Comparison of ENCODE assay signal across 1 cellular context in genomic region chr19:19113040-19113541, GRCh38.
TF ChIP-seq lines count a peak whose summit lies in the region.

No MANE protein-coding gene starts in this region.

TF ChIP-seq in A549, 52 proteins besides CTCF, POLR2A, EP300 and RAD21 (continued from another document):
- TF ChIP-seq, protein P1, sequence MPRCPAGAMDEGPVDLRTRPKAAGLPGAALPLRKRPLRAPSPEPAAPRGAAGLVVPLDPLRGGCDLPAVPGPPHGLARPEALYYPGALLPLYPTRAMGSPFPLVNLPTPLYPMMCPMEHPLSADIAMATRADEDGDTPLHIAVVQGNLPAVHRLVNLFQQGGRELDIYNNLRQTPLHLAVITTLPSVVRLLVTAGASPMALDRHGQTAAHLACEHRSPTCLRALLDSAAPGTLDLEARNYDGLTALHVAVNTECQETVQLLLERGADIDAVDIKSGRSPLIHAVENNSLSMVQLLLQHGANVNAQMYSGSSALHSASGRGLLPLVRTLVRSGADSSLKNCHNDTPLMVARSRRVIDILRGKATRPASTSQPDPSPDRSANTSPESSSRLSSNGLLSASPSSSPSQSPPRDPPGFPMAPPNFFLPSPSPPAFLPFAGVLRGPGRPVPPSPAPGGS (IDR thresholded peaks at IDR 0.05) = no peak
- TF ChIP-seq HOXB5 (CRISPR knock-in tag; IDR thresholded peaks at IDR 0.05) (no peak), KDM5A (IDR thresholded peaks at IDR 0.05) (no peak), RFX5 (IDR thresholded peaks at IDR 0.05) (no peak), HOXA7 (CRISPR knock-in tag; IDR thresholded peaks at IDR 0.05) (no peak), CBX2 (IDR thresholded peaks at IDR 0.05; ENCODE audit: borderline replicate concordance, low read depth) (no peak), JUN (IDR thresholded peaks at IDR 0.05) (no peak), CEBPB (IDR thresholded peaks at IDR 0.05) (no peak), BHLHE40 (IDR thresholded peaks at IDR 0.05; ENCODE audit: low read depth, low read length) (no peak), HOXB13 (CRISPR knock-in tag; IDR thresholded peaks at IDR 0.05; ENCODE audit: low read depth) (no peak), TFCP2L1 (CRISPR knock-in tag; IDR thresholded peaks at IDR 0.05) (no peak)
- TF ChIP-seq, protein P2, sequence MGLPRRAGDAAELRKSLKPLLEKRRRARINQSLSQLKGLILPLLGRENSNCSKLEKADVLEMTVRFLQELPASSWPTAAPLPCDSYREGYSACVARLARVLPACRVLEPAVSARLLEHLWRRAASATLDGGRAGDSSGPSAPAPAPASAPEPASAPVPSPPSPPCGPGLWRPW (IDR thresholded peaks at IDR 0.05) = no peak
